ENCODE assay signal across 13 cellular contexts in the genomic region with DNA sequence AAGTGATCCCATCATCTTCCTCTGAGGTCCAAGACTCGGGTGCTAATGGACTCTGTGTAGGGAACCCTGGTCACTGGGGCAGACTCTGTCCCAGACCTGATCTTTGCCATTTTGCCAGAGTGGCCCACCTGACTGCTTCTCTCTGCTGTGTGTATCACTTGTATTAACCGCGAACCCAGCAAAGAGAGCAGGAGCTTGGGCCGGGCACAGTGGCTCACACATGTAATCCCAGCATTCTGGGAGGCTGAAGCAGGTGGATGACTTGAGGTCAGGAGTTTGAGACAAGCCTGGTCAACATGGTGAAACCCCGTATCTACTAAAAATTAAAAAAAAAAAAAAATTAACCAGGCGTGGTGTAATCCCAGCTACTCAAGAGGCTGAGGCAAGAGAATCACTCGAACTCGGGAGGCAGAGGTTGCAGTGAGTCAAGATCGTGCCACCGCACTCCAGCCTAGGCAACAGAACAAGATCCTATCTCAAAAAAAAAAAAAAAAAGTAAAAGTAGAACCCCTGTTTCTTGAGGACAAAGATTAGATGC. TPM values are rescaled to one million over a fixed set of nuclear protein-coding genes. Genes with fewer than 3 reads are reported as not detected.
DNase-seq lines count a peak whose midpoint lies in the region; ATAC-seq, FAIRE-seq and TF ChIP-seq lines count a peak whose summit lies in the region.
"Had no signal": no experiment of that assay in that cellular context is flagged by ENCODE, and none has a peak within 500 bp of the region (broad histone marks: within the 10 kb centered on the region; RNA-seq: fewer than 3 reads in every experiment).

No MANE protein-coding gene starts in this region.

- no peak for TF ChIP-seq POLR2A in GM12891 (IDR thresholded peaks at IDR 0.05; ENCODE audit: low read depth, low read length)

- H3K4me3 Mint-ChIP-seq in activated naive CD4-positive, alpha-beta T cell treated with anti-CD3 and anti-CD28 coated beads, Interleukin-2, amount 50 U/mL, for 24 hours = peak overlapping the region; percentile 60
- H3K4me3 Mint-ChIP-seq: T-helper 17 cell had no signal

- FAIRE-seq in GM12891 (lab: Jason Lieb, UNC) = no peak

- no peak overlapping the region for H3K27ac ChIP-seq in neuronal stem cell (replicated peaks; ENCODE audit: low read length)
- H3K27ac ChIP-seq: 22Rv1, suprapubic skin had no signal

- no peaks in the 10 kb centered on the region for H3K36me3 ChIP-seq in Loucy (ENCODE audit: insufficient read depth, low read length)
- H3K36me3 ChIP-seq in neuronal stem cell (replicated peaks in 1 of 2; ENCODE audit: control insufficient read depth in 2 of 2, insufficient read depth in 2 of 2, low read length in 2 of 2) = no peaks in the 10 kb centered on the region
- H3K36me3 ChIP-seq: suprapubic skin had no signal

- intact Hi-C loops in left colon (cut with DNase I, micrococcal nuclease) = no loop called here

- H3K27me3 Mint-ChIP-seq in activated naive CD4-positive, alpha-beta T cell treated with anti-CD3 and anti-CD28 coated beads, Interleukin-2, amount 50 U/mL, for 24 hours = no peaks in the 10 kb centered on the region
- H3K27me3 Mint-ChIP-seq: T-helper 17 cell had no signal

- H3F3A ChIP-seq in Loucy (ENCODE audit: low read depth) = no peaks in the 10 kb centered on the region

- H3K4me3 ChIP-seq in Loucy (ENCODE audit: low read length, poor library complexity, severe bottlenecking) = peak overlapping the region; percentile 55
- H3K4me3 ChIP-seq in neuronal stem cell (ENCODE audit: low read length in 2 of 2) = no peak overlapping the region
- H3K4me3 ChIP-seq: suprapubic skin had no signal

- no peaks in the 10 kb centered on the region for H3K9me3 Mint-ChIP-seq in activated naive CD4-positive, alpha-beta T cell treated with anti-CD3 and anti-CD28 coated beads, Interleukin-2, amount 50 U/mL, for 24 hours

- H4K8ac ChIP-seq in neuronal stem cell (ENCODE audit: low read depth, low read length) = no peak overlapping the region

- no peak for TF ChIP-seq CTCF in Loucy (conservative IDR thresholded peaks at IDR 0.05; ENCODE audit: low read length)

- H3K4me1 ChIP-seq in Loucy (ENCODE audit: insufficient read depth, low read length, poor library complexity, severe bottlenecking) (peaks cover 86% of the 10 kb centered on the region), neuronal stem cell (ENCODE audit: control insufficient read depth in 2 of 2, insufficient read depth in 1 of 2, low read depth in 1 of 2, low read length in 2 of 2) (peaks cover 3 to 8% of the 10 kb centered on the region in 2 donors)

- H4K91ac ChIP-seq in neuronal stem cell (ENCODE audit: low read depth, low read length, poor library complexity) = no peak overlapping the region

- no peaks in the 10 kb centered on the region for H3K27me3 ChIP-seq in Loucy (ENCODE audit: insufficient read depth, low read length, poor library complexity, severe bottlenecking)
- peaks cover 0 to 40% (median 0%) of the 10 kb centered on the region in 3 experiments for H3K27me3 ChIP-seq in neuronal stem cell (ENCODE audit: control insufficient read depth in 3 of 3, insufficient read depth in 3 of 3, low read depth in 1 of 3, low read length in 3 of 3)
- H3K27me3 ChIP-seq: suprapubic skin had no signal

- no peak for ATAC-seq in left colon
- ATAC-seq: T-helper 17 cell had no signal

- H4K20me1 ChIP-seq in Loucy (ENCODE audit: insufficient read depth, low read length, poor library complexity, severe bottlenecking) = no peaks in the 10 kb centered on the region

- H3K36me3 Mint-ChIP-seq in activated naive CD4-positive, alpha-beta T cell treated with anti-CD3 and anti-CD28 coated beads, Interleukin-2, amount 50 U/mL, for 24 hours = no peaks in the 10 kb centered on the region

- peak overlapping the region; percentile 70 for H3K9ac ChIP-seq in Loucy (ENCODE audit: low read depth, low read length, poor library complexity, severe bottlenecking)
- no peak overlapping the region for H3K9ac ChIP-seq in neuronal stem cell (ENCODE audit: low read depth, low read length, poor library complexity)

- peak overlapping the region; percentile 8 for H3K18ac ChIP-seq in neuronal stem cell (ENCODE audit: low read length)

- no peaks in the 10 kb centered on the region for H3K79me1 ChIP-seq in neuronal stem cell (ENCODE audit: low read depth, low read length)

- H2AFZ ChIP-seq in Loucy (ENCODE audit: low read length) (no peak overlapping the region), neuronal stem cell (ENCODE audit: low read length) (no peak overlapping the region)

- no peak overlapping the region for H2AK5ac ChIP-seq in neuronal stem cell (ENCODE audit: low read depth, low read length)

- no peak overlapping the region for H3K14ac ChIP-seq in neuronal stem cell (ENCODE audit: low read length)

- no peak overlapping the region for H3K23ac ChIP-seq in neuronal stem cell (ENCODE audit: low read depth, low read length, poor library complexity)

- H2BK5ac ChIP-seq in neuronal stem cell (ENCODE audit: low read length) = no peak overlapping the region

- no peak overlapping the region for H2BK15ac ChIP-seq in neuronal stem cell (ENCODE audit: low read length)

- H3K79me2 ChIP-seq in Loucy (ENCODE audit: insufficient read depth, low read length) = no peaks in the 10 kb centered on the region

- H3K9me2 ChIP-seq in Loucy (replicated peaks; ENCODE audit: low read depth, low read length) = no peaks in the 10 kb centered on the region

- H3K4ac ChIP-seq in neuronal stem cell (ENCODE audit: low read length) = no peak overlapping the region

- WGBS in neuronal stem cell (ENCODE audit: extremely low coverage in 2 of 2, insufficient read length in 2 of 2, insufficient replicate concordance in 1 of 2), 2 donors = no CpG with 5 or more reads among the region's 10 CpGs

- H2BK120ac ChIP-seq in neuronal stem cell (ENCODE audit: low read depth, low read length) = no peak overlapping the region

- DNase-seq in NK-92 treated with Interleukin-12 subunit alpha and Interleukin-12 subunit beta, amount 100 ng/mL, for 24 hours (lab: John Stamatoyannopoulos, UW) = peak; percentile 76
- DNase-seq in NK-92 (lab: John Stamatoyannopoulos, UW; ENCODE audit: unreplicated experiment) (no peak), neuronal stem cell (ENCODE audit: low spot score) (no peak), left colon (no peak), GM12891 (ENCODE audit: insufficient read length, low spot score) (no peak), SHP77 (lab: John Stamatoyannopoulos, UW) (no peak)
- DNase-seq: effector CD8-positive, alpha-beta T cell; NCI-H446 treated with DMSO at 0.1 percent for 48 hours; T-helper 17 cell had no signal

- H3K4me2 ChIP-seq in Loucy (ENCODE audit: low read depth, low read length, poor library complexity, severe bottlenecking) (peak overlapping the region; percentile 75), neuronal stem cell (ENCODE audit: insufficient read depth, low read length, poor library complexity, severe bottlenecking) (no peak overlapping the region)

- H2BK12ac ChIP-seq in neuronal stem cell (ENCODE audit: low read length) = no peak overlapping the region

- H3K27ac Mint-ChIP-seq in activated naive CD4-positive, alpha-beta T cell treated with anti-CD3 and anti-CD28 coated beads, Interleukin-2, amount 50 U/mL, for 24 hours = peak overlapping the region; percentile 97
- H3K27ac Mint-ChIP-seq: T-helper 17 cell had no signal

- H3K4me1 Mint-ChIP-seq in activated naive CD4-positive, alpha-beta T cell treated with anti-CD3 and anti-CD28 coated beads, Interleukin-2, amount 50 U/mL, for 24 hours = peaks cover 89% of the 10 kb centered on the region

- H3K9me3 ChIP-seq in Loucy (ENCODE audit: insufficient read depth, low read depth, low read length) (no peaks in the 10 kb centered on the region), neuronal stem cell (replicated peaks in 1 of 2; ENCODE audit: control insufficient read depth in 2 of 2, insufficient read depth in 1 of 2, low read depth in 1 of 2, low read length in 2 of 2) (no peaks in the 10 kb centered on the region)
- H3K9me3 ChIP-seq: suprapubic skin had no signal

TF ChIP-seq in GM12891, 5 proteins besides CTCF, POLR2A, EP300 and RAD21:
- TF ChIP-seq POU2F2 (IDR thresholded peaks at IDR 0.05; ENCODE audit: low read depth, low read length) (no peak), TAF1 (IDR thresholded peaks at IDR 0.05; ENCODE audit: low read depth, low read length) (no peak; the same call in 1 of the 2 replicates), PAX5 (IDR thresholded peaks at IDR 0.05; ENCODE audit: insufficient read depth, low read length, severe bottlenecking) (no peak), SPI1 (IDR thresholded peaks at IDR 0.05; ENCODE audit: low read depth, low read length) (no peak), POLR2AphosphoS5 (IDR thresholded peaks at IDR 0.05; ENCODE audit: low read depth, low read length) (no peak; the same call in 1 of the 2 replicates)

RNA-seq across cellular contexts. Expression of a gene that starts 32.9 kb away (rescaled TPM):
- 0.77 TPM for polyA plus RNA-seq in neuronal stem cell (2013, experiment 1 of 2)
- polyA plus RNA-seq in neuronal stem cell (2013, experiment 2 of 2) = 0.80 TPM
- under 1 TPM in 1 of 2 donors, not detected in 1; 0.31 TPM for total RNA-seq in left colon
- polyA plus RNA-seq in GM12891 (2012; ENCODE audit: low read depth, missing spikeins) = 0.54 TPM
- total RNA-seq: T-helper 17 cell had no signal

RNA-seq across cellular contexts. Expression of a gene that starts 33.4 kb away (rescaled TPM):
- 10.3 TPM for polyA plus RNA-seq in neuronal stem cell (2013, experiment 1 of 2)
- polyA plus RNA-seq in neuronal stem cell (2013, experiment 2 of 2) = 10.3 TPM
- 1 to 10 TPM in 1 of 2 donors, under 1 TPM in 1; 0.79 to 1.7 TPM for total RNA-seq in left colon
- polyA plus RNA-seq in GM12891 (2012; ENCODE audit: low read depth, missing spikeins) = 51.0 TPM
